ENCODE assay signal across 23 cellular contexts in the genomic region with DNA sequence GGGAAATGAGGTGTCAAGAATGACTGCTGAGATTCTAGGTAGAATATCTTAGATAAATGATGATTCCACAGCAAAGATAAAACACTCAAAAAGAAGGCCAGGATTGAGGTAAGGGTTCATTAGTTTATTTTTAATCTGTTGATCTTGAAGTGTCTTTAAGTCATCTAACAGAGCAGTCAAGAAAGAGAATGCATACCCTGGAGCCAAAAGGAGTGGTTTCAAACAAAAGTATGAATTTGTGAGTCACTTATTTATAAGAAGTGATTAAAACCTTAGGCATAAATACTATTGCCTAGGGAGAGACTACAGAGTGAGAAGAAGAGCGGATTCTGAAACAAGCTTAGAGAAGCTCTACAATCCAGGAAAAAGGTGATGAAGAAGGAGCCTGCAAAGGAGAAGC.
DNase-seq lines count a peak whose midpoint lies in the region; ATAC-seq, FAIRE-seq and TF ChIP-seq lines count a peak whose summit lies in the region.
"Had no signal": no experiment of that assay in that cellular context is flagged by ENCODE, and none has a peak within 500 bp of the region (broad histone marks: within the 10 kb centered on the region; RNA-seq: fewer than 3 reads in every experiment).

No MANE protein-coding gene starts in this region.

- H3K27me3 ChIP-seq in breast epithelium (no peaks in the 10 kb centered on the region), bronchial epithelial cell (ENCODE audit: control insufficient read depth, insufficient read depth, low read length) (no peaks in the 10 kb centered on the region), foreskin keratinocyte (no peaks in the 10 kb centered on the region)
- H3K27me3 ChIP-seq: BLaER1 had no signal

- H3K27me3 Mint-ChIP-seq in MCF 10A (ENCODE audit: insufficient read depth, unreplicated experiment) (no peaks in the 10 kb centered on the region), CD14-positive monocyte (ENCODE audit: low read depth in 3 of 3) (no peaks in the 10 kb centered on the region)
- H3K27me3 Mint-ChIP-seq: B cell; CD4-positive, alpha-beta T cell had no signal

- CTCF ChIA-PET in MCF 10A (lab: Yijun Ruan, JAX): interaction anchor here (0.6 kb wide), 1 partner anchor 116 kb away, joined by 3 read pairs; no protein-coding TSS in a partner anchor

- POLR2A ChIA-PET in MCF 10A (lab: Yijun Ruan, JAX): no interaction called here

- H3K36me3 Mint-ChIP-seq in MCF 10A (ENCODE audit: insufficient read depth, unreplicated experiment): no peaks in the 10 kb centered on the region
- H3K36me3 Mint-ChIP-seq in CD14-positive monocyte: no peaks in the 10 kb centered on the region

- H3K4me1 Mint-ChIP-seq in MCF 10A (ENCODE audit: insufficient read depth, unreplicated experiment) (no peaks in the 10 kb centered on the region), CD14-positive monocyte (no peaks in the 10 kb centered on the region)
- H3K4me1 Mint-ChIP-seq: B cell had no signal

- H3K9me3 Mint-ChIP-seq in MCF 10A (ENCODE audit: unreplicated experiment) (no peaks in the 10 kb centered on the region), CD14-positive monocyte (peaks cover 0 to 2% (median 0%) of the 10 kb centered on the region in 7 donors)
- H3K9me3 Mint-ChIP-seq: CD4-positive, alpha-beta T cell had no signal

- peak; percentile 76 for ATAC-seq in foreskin keratinocyte
- ATAC-seq in esophagus mucosa: no peak
- no peak for ATAC-seq in HG02759 (IDR thresholded peaks at IDR 0.05; ENCODE audit: unreplicated experiment)
- ATAC-seq: GM12878 had no signal

- H3K9me3 ChIP-seq in breast epithelium: no peaks in the 10 kb centered on the region
- H3K9me3 ChIP-seq: BLaER1, HAP-1 had no signal

- H3K27ac Mint-ChIP-seq in MCF 10A (ENCODE audit: low read depth, unreplicated experiment) (no peak overlapping the region), CD14-positive monocyte (no peak overlapping the region)
- H3K27ac Mint-ChIP-seq: B cell; CD4-positive, alpha-beta T cell; HFFc6 had no signal

- FAIRE-seq in bronchial epithelial cell (lab: Jason Lieb, UNC): no peak
- FAIRE-seq: A204.1, G401.6, GM12878, H54 had no signal

- TF ChIP-seq CTCF in MCF 10A (IDR thresholded peaks at IDR 0.05; ENCODE audit: unreplicated experiment): no peak
- no peak for TF ChIP-seq CTCF in breast epithelium (IDR thresholded peaks at IDR 0.05)
- no peak for TF ChIP-seq CTCF in bronchial epithelial cell (IDR thresholded peaks at IDR 0.05; ENCODE audit: insufficient read depth, low read length, severe bottlenecking)
- TF ChIP-seq CTCF in foreskin keratinocyte (conservative IDR thresholded peaks at IDR 0.05): no peak
- TF ChIP-seq CTCF in CD14-positive monocyte (IDR thresholded peaks at IDR 0.05): no peak

- peak; percentile 11 for DNase-seq in MCF 10A (ENCODE audit: unreplicated experiment)
- DNase-seq in breast epithelium (ENCODE audit: low spot score in 2 of 2): no peak
- peak; percentile 7 for DNase-seq in bronchial epithelial cell (ENCODE audit: low read depth)
- DNase-seq in foreskin keratinocyte: peak; percentile 6 to 68
- DNase-seq in CD14-positive monocyte (ENCODE audit: low spot score): no peak
- DNase-seq: Calu3; CD4-positive, alpha-beta T cell; COR-L47; DMS53; DMS79 treated with DMSO at 0.1 percent for 48 hours; GOT3; HFFc6 had no signal

- intact Hi-C loops in MCF 10A (cut with micrococcal nuclease): no loop called here
- intact Hi-C loops in breast epithelium (cut with DNase I; ENCODE audit: low total_unique reads): no loop called here
- intact Hi-C loops in CD14-positive monocyte (cut with micrococcal nuclease): no loop called here

- TF ChIP-seq POLR2A in breast epithelium (IDR thresholded peaks at IDR 0.05): no peak

- H3K4me3 ChIP-seq in breast epithelium: no peak overlapping the region
- no peak overlapping the region for H3K4me3 ChIP-seq in bronchial epithelial cell (ENCODE audit: low read depth, low read length)
- H3K4me3 ChIP-seq: BLaER1, GM12878, HAP-1 had no signal

- H3K27ac ChIP-seq in breast epithelium (no peak overlapping the region), foreskin keratinocyte (no peak overlapping the region)
- H3K27ac ChIP-seq: 22Rv1, BLaER1, C4-2B had no signal

- H3K4me1 ChIP-seq in breast epithelium: no peaks in the 10 kb centered on the region
- no peaks in the 10 kb centered on the region for H3K4me1 ChIP-seq in foreskin keratinocyte

- no TSS peak for BruUV-seq in MCF 10A (replicated peaks; lab: Mats Ljungman, UMichigan)

- H3K4me3 Mint-ChIP-seq in MCF 10A (ENCODE audit: unreplicated experiment) (no peak overlapping the region), CD14-positive monocyte (no peak overlapping the region)
- H3K4me3 Mint-ChIP-seq: B cell; CD4-positive, alpha-beta T cell; HFFc6 had no signal

- H3K36me3 ChIP-seq in breast epithelium: no peaks in the 10 kb centered on the region
- no peaks in the 10 kb centered on the region for H3K36me3 ChIP-seq in bronchial epithelial cell (ENCODE audit: control insufficient read depth, insufficient read depth, low read length)
- H3K36me3 ChIP-seq: BLaER1, HAP-1 had no signal

Comparison
In these comparisons a context has a peak if more than half of its experiments do, and no peak if none do; other contexts are left out.
1. DNase-seq: peak in MCF 10A (single experiment), bronchial epithelial cell (single experiment) and foreskin keratinocyte (2 of 2); none in breast epithelium (0 of 2) and CD14-positive monocyte (single experiment).